In the genomic region with DNA sequence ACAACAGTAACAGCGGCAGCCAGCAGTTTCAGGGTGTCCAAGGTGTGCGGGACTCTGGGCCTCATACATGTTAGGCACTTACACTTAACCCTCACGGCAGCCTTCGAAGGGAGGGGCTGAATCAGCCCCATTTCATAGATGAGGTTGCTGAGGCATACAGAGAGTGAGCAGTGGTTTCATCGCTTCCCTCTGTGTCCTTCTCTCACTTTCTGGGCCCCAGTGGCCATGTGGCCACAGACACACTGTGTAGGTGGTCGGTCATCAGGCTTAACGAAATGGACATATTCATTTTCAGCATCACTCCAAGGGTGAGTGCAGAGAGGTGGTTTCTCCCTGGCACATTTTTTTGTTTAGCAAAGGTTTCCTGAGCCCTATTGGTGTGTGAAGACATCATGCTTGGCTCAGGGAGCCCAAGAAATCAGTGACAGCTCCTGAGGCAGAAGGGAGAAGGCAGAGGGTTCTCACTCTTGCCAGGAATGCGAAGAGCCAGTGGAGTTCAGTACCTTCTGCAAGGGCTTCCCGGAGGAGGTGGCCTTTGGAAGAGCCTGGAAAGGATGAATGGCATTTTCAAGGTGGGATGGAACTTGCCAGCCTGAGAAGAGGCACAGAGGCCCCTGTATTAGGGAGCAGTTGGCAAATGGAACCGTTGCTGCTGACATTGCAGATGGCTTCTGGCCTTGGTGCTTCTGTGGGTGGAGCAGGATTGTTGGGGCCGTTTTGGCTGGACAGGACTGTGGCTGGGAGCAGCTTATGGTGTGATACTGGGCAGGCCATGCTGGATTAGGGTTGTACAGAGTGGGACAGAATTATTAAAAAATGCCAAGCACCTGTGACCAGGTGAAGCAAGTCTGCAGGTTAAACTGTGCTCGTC, we compare ENCODE assay signal across 8 cellular contexts.
DNase-seq lines count a peak whose midpoint lies in the region; ATAC-seq and TF ChIP-seq lines count a peak whose summit lies in the region.

No MANE protein-coding gene starts in this region.

- DNase-seq in activated naive CD4-positive, alpha-beta T cell treated with anti-CD3 and anti-CD28 coated beads for 36 hours = peak; percentile 75
- DNase-seq in activated naive CD4-positive, alpha-beta T cell (lab: John Stamatoyannopoulos, UW) = no peak
- DNase-seq in activated T-helper 1 cell treated with anti-CD3 and anti-CD28 coated beads, Interleukin-12 subunit alpha, Interleukin-12 subunit beta, Interleukin-2, Interleukin-4 antibody, amounts not matched to agents 30 ng/mL and 10 ng/mL and 1 ng/mL, durations not matched to agents 14 hours and 24 hours and 36 hours (ENCODE audit: low spot score) = peak; percentile 48
- DNase-seq in naive thymus-derived CD8-positive, alpha-beta T cell = peak in 1 of 10 donors; percentile 5
- DNase-seq in MCF 10A (ENCODE audit: unreplicated experiment) (no peak), Kasumi-1 (lab: John Stamatoyannopoulos, UW) (no peak), amniotic stem cell (lab: John Stamatoyannopoulos, UW) (no peak)

- H3K36me3 Mint-ChIP-seq in activated naive CD4-positive, alpha-beta T cell treated with anti-CD3 and anti-CD28 coated beads for 36 hours (ENCODE audit: low read depth) = peaks cover 6% of the 10 kb centered on the region
- peaks cover 29% of the 10 kb centered on the region for H3K36me3 Mint-ChIP-seq in activated T-helper 1 cell treated with anti-CD3 and anti-CD28 coated beads, Interleukin-12 subunit alpha, Interleukin-12 subunit beta, Interleukin-2, Interleukin-4 antibody, amounts not matched to agents 30 ng/mL and 10 ng/mL and 1 ng/mL, durations not matched to agents 14 hours and 24 hours and 36 hours (ENCODE audit: low read depth)
- H3K36me3 Mint-ChIP-seq in naive thymus-derived CD8-positive, alpha-beta T cell = peaks cover 0 to 5% (median 2%) of the 10 kb centered on the region in 3 donors
- peaks cover 33% of the 10 kb centered on the region for H3K36me3 Mint-ChIP-seq in MCF 10A (ENCODE audit: insufficient read depth, unreplicated experiment)

- BruUV-seq in MCF 10A (replicated peaks; lab: Mats Ljungman, UMichigan) = no TSS peak

- intact Hi-C loops in activated naive CD4-positive, alpha-beta T cell treated with anti-CD3 and anti-CD28 coated beads for 36 hours (cut with micrococcal nuclease) = loop anchor here (1.0 kb wide), 6 partner anchors 32 to 160 kb away; a partner anchor contains a TSS
- intact Hi-C loops in activated T-helper 1 cell treated with anti-CD3 and anti-CD28 coated beads, Interleukin-12 subunit alpha, Interleukin-12 subunit beta, Interleukin-2, Interleukin-4 antibody, amounts not matched to agents 30 ng/mL and 10 ng/mL and 1 ng/mL, durations not matched to agents 14 hours and 24 hours and 36 hours (cut with micrococcal nuclease) = loop anchor here (1.0 to 2.0 kb wide), 7 partner anchors 9 to 311 kb away; a partner anchor contains a TSS
- intact Hi-C loops in MCF 10A (cut with micrococcal nuclease) = no loop called here

- peak; percentile 70 for ATAC-seq in HG03095 (IDR thresholded peaks at IDR 0.05; ENCODE audit: unreplicated experiment)
- no peak for ATAC-seq in naive thymus-derived CD8-positive, alpha-beta T cell

- no peaks in the 10 kb centered on the region for H3K9me3 Mint-ChIP-seq in activated naive CD4-positive, alpha-beta T cell treated with anti-CD3 and anti-CD28 coated beads for 36 hours
- H3K9me3 Mint-ChIP-seq in activated T-helper 1 cell treated with anti-CD3 and anti-CD28 coated beads, Interleukin-12 subunit alpha, Interleukin-12 subunit beta, Interleukin-2, Interleukin-4 antibody, amounts not matched to agents 30 ng/mL and 10 ng/mL and 1 ng/mL, durations not matched to agents 14 hours and 24 hours and 36 hours = no peaks in the 10 kb centered on the region
- no peaks in the 10 kb centered on the region for H3K9me3 Mint-ChIP-seq in naive thymus-derived CD8-positive, alpha-beta T cell
- H3K9me3 Mint-ChIP-seq in MCF 10A (ENCODE audit: unreplicated experiment) = no peaks in the 10 kb centered on the region

- POLR2A ChIA-PET in naive thymus-derived CD8-positive, alpha-beta T cell (lab: Charles Lee) = interaction anchor here (2.9 kb wide), 1 partner anchor 37 kb away, joined by 12 read pairs; no protein-coding TSS in a partner anchor
- POLR2A ChIA-PET in MCF 10A (lab: Yijun Ruan, JAX) = interaction anchor here (0.5 kb wide), 1 partner anchor 16 kb away, joined by 3 read pairs; no protein-coding TSS in a partner anchor

- H3K27ac Mint-ChIP-seq in activated naive CD4-positive, alpha-beta T cell treated with anti-CD3 and anti-CD28 coated beads for 36 hours = peak overlapping the region; percentile 59
- peak overlapping the region; percentile 89 for H3K27ac Mint-ChIP-seq in activated T-helper 1 cell treated with anti-CD3 and anti-CD28 coated beads, Interleukin-12 subunit alpha, Interleukin-12 subunit beta, Interleukin-2, Interleukin-4 antibody, amounts not matched to agents 30 ng/mL and 10 ng/mL and 1 ng/mL, durations not matched to agents 14 hours and 24 hours and 36 hours
- H3K27ac Mint-ChIP-seq in naive thymus-derived CD8-positive, alpha-beta T cell = peak overlapping the region; percentile 41 to 93 (median 84)
- H3K27ac Mint-ChIP-seq in MCF 10A (ENCODE audit: low read depth, unreplicated experiment) = no peak overlapping the region

- TF ChIP-seq CTCF in MCF 10A (IDR thresholded peaks at IDR 0.05; ENCODE audit: unreplicated experiment) = no peak

- CTCF ChIA-PET in activated naive CD4-positive, alpha-beta T cell treated with anti-CD3 and anti-CD28 coated beads for 36 hours (lab: Charles Lee) = interaction anchor here (1.6 kb wide), 1 partner anchor 32 kb away, joined by 6 read pairs; no protein-coding TSS in a partner anchor
- CTCF ChIA-PET in MCF 10A (lab: Yijun Ruan, JAX) = no interaction called here

- peak overlapping the region; percentile 23 for H3K4me3 Mint-ChIP-seq in activated naive CD4-positive, alpha-beta T cell treated with anti-CD3 and anti-CD28 coated beads for 36 hours
- H3K4me3 Mint-ChIP-seq in activated T-helper 1 cell treated with anti-CD3 and anti-CD28 coated beads, Interleukin-12 subunit alpha, Interleukin-12 subunit beta, Interleukin-2, Interleukin-4 antibody, amounts not matched to agents 30 ng/mL and 10 ng/mL and 1 ng/mL, durations not matched to agents 14 hours and 24 hours and 36 hours = peak overlapping the region; percentile 71
- peak overlapping the region; percentile 65 to 88 (median 72) for H3K4me3 Mint-ChIP-seq in naive thymus-derived CD8-positive, alpha-beta T cell
- no peak overlapping the region for H3K4me3 Mint-ChIP-seq in MCF 10A (ENCODE audit: unreplicated experiment)

- H3K4me1 Mint-ChIP-seq in activated naive CD4-positive, alpha-beta T cell treated with anti-CD3 and anti-CD28 coated beads for 36 hours (ENCODE audit: low read depth) = peaks cover 35% of the 10 kb centered on the region
- H3K4me1 Mint-ChIP-seq in activated T-helper 1 cell treated with anti-CD3 and anti-CD28 coated beads, Interleukin-12 subunit alpha, Interleukin-12 subunit beta, Interleukin-2, Interleukin-4 antibody, amounts not matched to agents 30 ng/mL and 10 ng/mL and 1 ng/mL, durations not matched to agents 14 hours and 24 hours and 36 hours (ENCODE audit: low read depth) = peaks cover 68% of the 10 kb centered on the region
- peaks cover 17 to 63% (median 37%) of the 10 kb centered on the region in 4 donors for H3K4me1 Mint-ChIP-seq in naive thymus-derived CD8-positive, alpha-beta T cell
- no peaks in the 10 kb centered on the region for H3K4me1 Mint-ChIP-seq in MCF 10A (ENCODE audit: insufficient read depth, unreplicated experiment)

- no peaks in the 10 kb centered on the region for H3K27me3 Mint-ChIP-seq in activated naive CD4-positive, alpha-beta T cell treated with anti-CD3 and anti-CD28 coated beads for 36 hours (ENCODE audit: low read depth)
- H3K27me3 Mint-ChIP-seq in activated T-helper 1 cell treated with anti-CD3 and anti-CD28 coated beads, Interleukin-12 subunit alpha, Interleukin-12 subunit beta, Interleukin-2, Interleukin-4 antibody, amounts not matched to agents 30 ng/mL and 10 ng/mL and 1 ng/mL, durations not matched to agents 14 hours and 24 hours and 36 hours (ENCODE audit: insufficient read depth) = no peaks in the 10 kb centered on the region
- H3K27me3 Mint-ChIP-seq in naive thymus-derived CD8-positive, alpha-beta T cell = no peaks in the 10 kb centered on the region
- no peaks in the 10 kb centered on the region for H3K27me3 Mint-ChIP-seq in MCF 10A (ENCODE audit: insufficient read depth, unreplicated experiment)

Comparison
In these comparisons a context has a peak if more than half of its experiments do, and no peak if none do; other contexts are left out.
1. DNase-seq: peak in activated naive CD4-positive, alpha-beta T cell treated with anti-CD3 and anti-CD28 coated beads for 36 hours (single experiment) and activated T-helper 1 cell treated with anti-CD3 and anti-CD28 coated beads, Interleukin-12 subunit alpha, Interleukin-12 subunit beta, Interleukin-2, Interleukin-4 antibody, amounts not matched to agents 30 ng/mL and 10 ng/mL and 1 ng/mL, durations not matched to agents 14 hours and 24 hours and 36 hours (single experiment); none in activated naive CD4-positive, alpha-beta T cell (0 of 4), MCF 10A (single experiment), Kasumi-1 (0 of 2) and amniotic stem cell (single experiment).